2 cellular contexts compared by ENCODE assay signal in genomic region chr16:4207229-4207628, GRCh38.
TF ChIP-seq lines count a peak whose summit lies in the region.

No MANE protein-coding gene starts in this region.

TF ChIP-seq in IMR-90, 13 proteins besides CTCF, POLR2A, EP300 and RAD21:
- no peak for TF ChIP-seq SMC3 (IDR thresholded peaks at IDR 0.05; ENCODE audit: low read depth, low read length)
- no peak for TF ChIP-seq MAZ (IDR thresholded peaks at IDR 0.05; ENCODE audit: borderline replicate concordance, low read depth, low read length)
- no peak for TF ChIP-seq RCOR1 (IDR thresholded peaks at IDR 0.05; ENCODE audit: insufficient replicate concordance, low read length)
- TF ChIP-seq MAFK (IDR thresholded peaks at IDR 0.05; ENCODE audit: low read depth, low read length), result no peak
- no peak for TF ChIP-seq NFE2L2 (IDR thresholded peaks at IDR 0.05; ENCODE audit: low read depth, low read length)
- TF ChIP-seq BHLHE40 (IDR thresholded peaks at IDR 0.05; ENCODE audit: low read depth, low read length), result no peak
- TF ChIP-seq CHD1 (IDR thresholded peaks at IDR 0.05; ENCODE audit: low read depth, low read length), result no peak
- TF ChIP-seq MXI1 (IDR thresholded peaks at IDR 0.05; ENCODE audit: borderline replicate concordance, low read depth, low read length), result no peak
- TF ChIP-seq FOS (IDR thresholded peaks at IDR 0.05; ENCODE audit: low read depth, low read length), result no peak
- TF ChIP-seq RFX5 (IDR thresholded peaks at IDR 0.05; ENCODE audit: low read depth, low read length), result no peak
- TF ChIP-seq, protein P1, sequence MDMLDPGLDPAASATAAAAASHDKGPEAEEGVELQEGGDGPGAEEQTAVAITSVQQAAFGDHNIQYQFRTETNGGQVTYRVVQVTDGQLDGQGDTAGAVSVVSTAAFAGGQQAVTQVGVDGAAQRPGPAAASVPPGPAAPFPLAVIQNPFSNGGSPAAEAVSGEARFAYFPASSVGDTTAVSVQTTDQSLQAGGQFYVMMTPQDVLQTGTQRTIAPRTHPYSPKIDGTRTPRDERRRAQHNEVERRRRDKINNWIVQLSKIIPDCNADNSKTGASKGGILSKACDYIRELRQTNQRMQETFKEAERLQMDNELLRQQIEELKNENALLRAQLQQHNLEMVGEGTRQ (IDR thresholded peaks at IDR 0.05; ENCODE audit: low read depth, low read length), result no peak
- TF ChIP-seq ELK1 (IDR thresholded peaks at IDR 0.05; ENCODE audit: borderline replicate concordance, low read depth, low read length), result no peak
- no peak for TF ChIP-seq CEBPB (IDR thresholded peaks at IDR 0.05; ENCODE audit: low read depth, low read length)

TF ChIP-seq in HEK293T, 16 proteins besides CTCF, POLR2A, EP300 and RAD21:
- TF ChIP-seq ELF4 (IDR thresholded peaks at IDR 0.05) (no peak), BHLHE40 (IDR thresholded peaks at IDR 0.05; ENCODE audit: borderline replicate concordance) (no peak), SUZ12 (IDR thresholded peaks at IDR 0.05) (no peak), FOXM1 (IDR thresholded peaks at IDR 0.05; ENCODE audit: borderline replicate concordance) (no peak), LEF1 (IDR thresholded peaks at IDR 0.05; ENCODE audit: borderline replicate concordance) (no peak), FOXA1 (IDR thresholded peaks at IDR 0.05) (no peak), SP1 (IDR thresholded peaks at IDR 0.05) (no peak), ARNT (IDR thresholded peaks at IDR 0.05) (no peak), CTBP1 (IDR thresholded peaks at IDR 0.05; ENCODE audit: borderline replicate concordance) (no peak), L3MBTL2 (conservative IDR thresholded peaks at IDR 0.05) (no peak), ZNF384 (IDR thresholded peaks at IDR 0.05) (no peak), FOXK2 (IDR thresholded peaks at IDR 0.05) (no peak), TARDBP (IDR thresholded peaks at IDR 0.05) (no peak), NFRKB (IDR thresholded peaks at IDR 0.05) (no peak), HDGF (IDR thresholded peaks at IDR 0.05; ENCODE audit: borderline replicate concordance) (no peak)
- TF ChIP-seq, protein P2, sequence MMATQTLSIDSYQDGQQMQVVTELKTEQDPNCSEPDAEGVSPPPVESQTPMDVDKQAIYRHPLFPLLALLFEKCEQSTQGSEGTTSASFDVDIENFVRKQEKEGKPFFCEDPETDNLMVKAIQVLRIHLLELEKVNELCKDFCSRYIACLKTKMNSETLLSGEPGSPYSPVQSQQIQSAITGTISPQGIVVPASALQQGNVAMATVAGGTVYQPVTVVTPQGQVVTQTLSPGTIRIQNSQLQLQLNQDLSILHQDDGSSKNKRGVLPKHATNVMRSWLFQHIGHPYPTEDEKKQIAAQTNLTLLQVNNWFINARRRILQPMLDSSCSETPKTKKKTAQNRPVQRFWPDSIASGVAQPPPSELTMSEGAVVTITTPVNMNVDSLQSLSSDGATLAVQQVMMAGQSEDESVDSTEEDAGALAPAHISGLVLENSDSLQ (IDR thresholded peaks at IDR 0.05), result no peak
TF ChIP-seq in HEK293T: peak in this region for 0.
